Comparison of ENCODE assay signal across 9 cellular contexts in the genomic region with DNA sequence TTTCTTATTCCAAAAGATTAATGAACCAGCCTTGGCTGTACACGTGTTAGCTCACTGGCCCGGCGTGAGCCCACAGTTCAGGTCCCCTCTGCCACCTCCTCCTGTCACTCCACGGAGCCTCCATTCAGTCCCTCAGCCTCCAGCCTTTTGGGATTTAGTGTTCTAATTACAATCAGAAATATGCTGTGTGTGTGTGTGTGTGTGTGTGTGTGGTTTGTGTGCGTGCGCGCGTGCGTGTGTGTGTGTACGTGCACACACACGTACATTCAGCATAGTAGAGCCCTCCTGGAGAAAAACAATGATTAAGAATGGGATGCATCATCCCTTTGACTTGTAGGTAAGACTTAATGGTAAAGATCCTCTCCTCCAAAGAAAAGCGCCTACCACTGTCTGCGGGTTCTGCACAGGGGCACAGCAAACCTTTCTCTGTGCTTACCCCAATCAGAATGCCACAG. TPM values are rescaled to one million over a fixed set of nuclear protein-coding genes. Genes with fewer than 3 reads are reported as not detected.
DNase-seq lines count a peak whose midpoint lies in the region; ATAC-seq and TF ChIP-seq lines count a peak whose summit lies in the region.
"Had no signal": no experiment of that assay in that cellular context is flagged by ENCODE, and none has a peak within 500 bp of the region (broad histone marks: within the 10 kb centered on the region; RNA-seq: fewer than 3 reads in every experiment).

No MANE protein-coding gene starts in this region.

- DNase-seq in H7 (no peak), WTC11 (ENCODE audit: low spot score) (no peak), fibroblast of villous mesenchyme (ENCODE audit: low read depth) (no peak), retinal pigment epithelial cell (ENCODE audit: low read depth) (no peak), NCI-H187 (lab: John Stamatoyannopoulos, UW) (no peak), NCI-H2107 (lab: John Stamatoyannopoulos, UW) (no peak), OCI-M2 (lab: John Stamatoyannopoulos, UW; ENCODE audit: unreplicated experiment) (no peak)
- no peak for DNase-seq in central memory CD4-positive, alpha-beta T cell
- DNase-seq: NCI-H774 had no signal

- H3K4me1 Mint-ChIP-seq in WTC11, result peaks cover 41% of the 10 kb centered on the region

- peaks cover 24% of the 10 kb centered on the region for H3K27me3 ChIP-seq in H7 (ENCODE audit: control insufficient read depth, insufficient read depth, low read length)

- POLR2A ChIA-PET in WTC11 (lab: Charles Lee), result no interaction called here

- H3K27me3 Mint-ChIP-seq in WTC11 (ENCODE audit: low read depth), result peaks cover 63% of the 10 kb centered on the region

- peak overlapping the region; percentile 41; the same call in 1 of the 2 replicates for H3K4me3 ChIP-seq in H7 (ENCODE audit: insufficient read depth, low read depth, low read length)
- H3K4me3 ChIP-seq in fibroblast of villous mesenchyme (ENCODE audit: low read depth, low read length), result peak overlapping the region; percentile 57
- peak overlapping the region; percentile 77 for H3K4me3 ChIP-seq in retinal pigment epithelial cell (ENCODE audit: low read length)

- H3K9me3 Mint-ChIP-seq in WTC11, result peaks cover 2% of the 10 kb centered on the region; the same call in 1 of the 2 replicates

- no peak for TF ChIP-seq CTCF in WTC11 (IDR thresholded peaks at IDR 0.05)
- no peak for TF ChIP-seq CTCF in fibroblast of villous mesenchyme (IDR thresholded peaks at IDR 0.05; ENCODE audit: insufficient read depth, low read depth, low read length)
- no peak for TF ChIP-seq CTCF in retinal pigment epithelial cell (conservative IDR thresholded peaks at IDR 0.05; ENCODE audit: low read depth, low read length)

- CTCF ChIA-PET in WTC11 (lab: Charles Lee), result interaction anchor here (1.3 to 1.8 kb wide), 3 partner anchors 9 to 124 kb away, joined by 3 to 11 read pairs (median 3); partner anchors contain the start of gene USP3

- ATAC-seq in WTC11, result no peak

- 0 out of 2 replicates have a peak, but pooled peaks cover 1% of the 10 kb centered on the region for H3K36me3 Mint-ChIP-seq in WTC11

- H3K4me3 Mint-ChIP-seq in WTC11, result peak overlapping the region; percentile 73

- H3K36me3 ChIP-seq in H7 (replicated peaks; ENCODE audit: control insufficient read depth, insufficient read depth, low read length), result no peaks in the 10 kb centered on the region

- no peak overlapping the region for H3K27ac Mint-ChIP-seq in WTC11

TF ChIP-seq in WTC11, 78 proteins besides CTCF, POLR2A, EP300 and RAD21:
- no peak for TF ChIP-seq NFATC4 (CRISPR knock-in tag; IDR thresholded peaks at IDR 0.05)
- TF ChIP-seq ZNF423 (CRISPR knock-in tag; IDR thresholded peaks at IDR 0.05), result no peak
- TF ChIP-seq CREB1 (CRISPR knock-in tag; IDR thresholded peaks at IDR 0.05), result no peak
- no peak for TF ChIP-seq GABPB1 (CRISPR knock-in tag; IDR thresholded peaks at IDR 0.05)
- TF ChIP-seq ZNF671 (CRISPR knock-in tag; IDR thresholded peaks at IDR 0.05), result no peak
- no peak for TF ChIP-seq EMX1 (CRISPR knock-in tag; IDR thresholded peaks at IDR 0.05)
- TF ChIP-seq SMAD3 (CRISPR knock-in tag; IDR thresholded peaks at IDR 0.05; ENCODE audit: borderline replicate concordance), result no peak
- no peak for TF ChIP-seq KAT7 (CRISPR knock-in tag; IDR thresholded peaks at IDR 0.05; ENCODE audit: borderline replicate concordance)
- TF ChIP-seq CREM (CRISPR knock-in tag; IDR thresholded peaks at IDR 0.05), result no peak

RNA-seq across cellular contexts. Expression of gene CA12, which starts 0.8 kb away (rescaled TPM):
- total RNA-seq in H7 (2014; rRNA removed; shearing (Covaris generic)), result 0.70 and 1.9 TPM in 2 replicates
- 2.8 to 3.3 TPM (median 2.8 TPM) in 3 replicates for total RNA-seq in WTC11 (2021)
- total RNA-seq in fibroblast of villous mesenchyme, result 8.1 and 15.1 TPM in 2 replicates
